ENCODE assay signal across 13 cellular contexts in genomic region chr7:47690902-47691558, GRCh38.
DNase-seq lines count a peak whose midpoint lies in the region; ATAC-seq, FAIRE-seq and TF ChIP-seq lines count a peak whose summit lies in the region.
"Had no signal": no experiment of that assay in that cellular context is flagged by ENCODE, and none has a peak within 500 bp of the region (broad histone marks: within the 10 kb centered on the region; RNA-seq: fewer than 3 reads in every experiment).

No MANE protein-coding gene starts in this region.

- no peaks in the 10 kb centered on the region for H3K36me3 ChIP-seq in neuron (ENCODE audit: insufficient read depth, low read length)
- H3K36me3 ChIP-seq in kidney (ENCODE audit: control insufficient read depth in 1 of 2, insufficient read depth in 2 of 2, low read length in 2 of 2): no peaks in the 10 kb centered on the region
- H3K36me3 ChIP-seq: BLaER1 treated with 17β-estradiol and CSF1 and Interleukin-3, amounts not matched to agents 10 nM and 100 nM had no signal

- H3K4me1 ChIP-seq in neuron (ENCODE audit: insufficient read depth, low read length): peaks cover 13% of the 10 kb centered on the region
- H3K4me1 ChIP-seq in kidney (ENCODE audit: control insufficient read depth in 1 of 2, insufficient read depth in 1 of 2, low read depth in 1 of 2, low read length in 2 of 2): peaks cover 10 to 11% of the 10 kb centered on the region in 2 donors

- H3K9me3 ChIP-seq in neuron (ENCODE audit: low read length) (no peaks in the 10 kb centered on the region), kidney (ENCODE audit: control insufficient read depth in 1 of 2, low read length in 2 of 2) (no peaks in the 10 kb centered on the region)
- H3K9me3 ChIP-seq: BLaER1 treated with 17β-estradiol and CSF1 and Interleukin-3, amounts not matched to agents 10 nM and 100 nM had no signal

- H3K27ac ChIP-seq in kidney (ENCODE audit: low read depth in 2 of 2, low read length in 2 of 2): peak overlapping the region in 1 of 2 donors; percentile 47
- H3K27ac ChIP-seq: BLaER1 treated with 17β-estradiol and CSF1 and Interleukin-3, amounts not matched to agents 10 nM and 100 nM; SK-N-MC had no signal

- DNase-seq in AG08396 (ENCODE audit: low spot score): peak; percentile 31
- peak; percentile 18 for DNase-seq in NCI-H226
- DNase-seq in mucosa of gallbladder (ENCODE audit: low spot score): no peak
- DNase-seq in occipital lobe (lab: John Stamatoyannopoulos, UW): no peak
- no peak for DNase-seq in kidney
- DNase-seq: NCI-H774; stimulated activated CD4-positive, alpha-beta T cell treated with anti-CD3 and anti-CD28 coated beads, Interleukin-15, amount 100 ng/mL, for 24 hours had no signal

- no peak overlapping the region for H3K9ac ChIP-seq in kidney (ENCODE audit: low read length in 2 of 2)
- H3K9ac ChIP-seq: BLaER1 treated with 17β-estradiol and CSF1 and Interleukin-3, amounts not matched to agents 10 nM and 100 nM had no signal

- TF ChIP-seq CTCF in kidney (IDR thresholded peaks at IDR 0.05; ENCODE audit: borderline replicate concordance, extremely low read depth, insufficient read depth): no peak

- intact Hi-C loops in kidney (cut with DNase I): no loop called here

- H2AFZ ChIP-seq in neuron (ENCODE audit: low read depth, low read length): peak overlapping the region; percentile 72

- no peak for ATAC-seq in GM21737 (IDR thresholded peaks at IDR 0.05; ENCODE audit: unreplicated experiment)
- ATAC-seq: stimulated activated effector memory CD8-positive, alpha-beta T cell treated with anti-CD3 and anti-CD28 coated beads, Interleukin-12 subunit alpha, Interleukin-12 subunit beta, amount 100 ng/mL, for 72 hours had no signal

- H3K4me3 ChIP-seq in neuron (ENCODE audit: low read length) (no peak overlapping the region), kidney (ENCODE audit: low read length in 2 of 2) (no peak overlapping the region)
- H3K4me3 ChIP-seq: BLaER1 treated with 17β-estradiol and CSF1 and Interleukin-3, amounts not matched to agents 10 nM and 100 nM; SK-N-MC had no signal

- FAIRE-seq in endometrium (lab: Jason Lieb, UNC) (peak; percentile 93), kidney (lab: Jason Lieb, UNC) (no peak)

- no peaks in the 10 kb centered on the region for H3K27me3 ChIP-seq in neuron (ENCODE audit: insufficient read depth, low read length)
- H3K27me3 ChIP-seq: BLaER1 treated with 17β-estradiol and CSF1 and Interleukin-3, amounts not matched to agents 10 nM and 100 nM had no signal

Comparison
In these comparisons a context has a peak if more than half of its experiments do, and no peak if none do; other contexts are left out.
1. DNase-seq: peak in AG08396 (single experiment) and NCI-H226 (single experiment); none in mucosa of gallbladder (single experiment), occipital lobe (single experiment) and kidney (single experiment).